In genomic region chr7:47514367-47514766, GRCh38 we compare ENCODE assay signal across 1 cellular context.
TF ChIP-seq lines count a peak whose summit lies in the region.

No MANE protein-coding gene starts in this region.

TF ChIP-seq in A549, 52 proteins besides CTCF, POLR2A, EP300 and RAD21 (continued from another document):
- TF ChIP-seq, protein P1, sequence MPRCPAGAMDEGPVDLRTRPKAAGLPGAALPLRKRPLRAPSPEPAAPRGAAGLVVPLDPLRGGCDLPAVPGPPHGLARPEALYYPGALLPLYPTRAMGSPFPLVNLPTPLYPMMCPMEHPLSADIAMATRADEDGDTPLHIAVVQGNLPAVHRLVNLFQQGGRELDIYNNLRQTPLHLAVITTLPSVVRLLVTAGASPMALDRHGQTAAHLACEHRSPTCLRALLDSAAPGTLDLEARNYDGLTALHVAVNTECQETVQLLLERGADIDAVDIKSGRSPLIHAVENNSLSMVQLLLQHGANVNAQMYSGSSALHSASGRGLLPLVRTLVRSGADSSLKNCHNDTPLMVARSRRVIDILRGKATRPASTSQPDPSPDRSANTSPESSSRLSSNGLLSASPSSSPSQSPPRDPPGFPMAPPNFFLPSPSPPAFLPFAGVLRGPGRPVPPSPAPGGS (IDR thresholded peaks at IDR 0.05): no peak
- TF ChIP-seq ZNF302 (CRISPR knock-in tag; IDR thresholded peaks at IDR 0.05) (no peak), FOSB (CRISPR knock-in tag; IDR thresholded peaks at IDR 0.05) (no peak), HEYL (CRISPR knock-in tag; IDR thresholded peaks at IDR 0.05) (no peak)
TF ChIP-seq in A549: peak in this region for 0.
